In genomic region chr10:99435986-99436633, GRCh38 we compare ENCODE assay signal across 8 cellular contexts. TPM values are rescaled to one million over a fixed set of nuclear protein-coding genes. Genes with fewer than 3 reads are reported as not detected.
A peak's percentile ranks its signal among the peaks of the same experiment; 100 is the strongest.
DNase-seq lines count a peak whose midpoint lies in the region; ATAC-seq and TF ChIP-seq lines count a peak whose summit lies in the region.

No MANE protein-coding gene starts in this region.

- peaks cover 9% of the 10 kb centered on the region for H3K4me1 ChIP-seq in OCI-LY7 (ENCODE audit: insufficient read depth, low read length, poor library complexity, severe bottlenecking)
- no peaks in the 10 kb centered on the region for H3K4me1 ChIP-seq in naive thymus-derived CD4-positive, alpha-beta T cell (ENCODE audit: control insufficient read depth in 2 of 2, insufficient read depth in 2 of 2, low read length in 2 of 2)

- H3K27ac ChIP-seq in OCI-LY7 (ENCODE audit: low read depth, low read length, poor library complexity, severe bottlenecking) = no peak overlapping the region
- no peak overlapping the region for H3K27ac ChIP-seq in naive thymus-derived CD4-positive, alpha-beta T cell (ENCODE audit: low read depth, low read length)

- peaks cover 12 to 27% of the 10 kb centered on the region in 2 donors for H3K4me1 Mint-ChIP-seq in effector memory CD8-positive, alpha-beta T cell (ENCODE audit: low read depth in 2 of 2)
- peaks cover 13 to 37% (median 25%) of the 10 kb centered on the region in 7 donors for H3K4me1 Mint-ChIP-seq in naive thymus-derived CD4-positive, alpha-beta T cell

- POLR2A ChIA-PET in OCI-LY7 (lab: Charles Lee) = interaction anchor here (0.6 to 0.7 kb wide), 3 partner anchors 184 to 1525 kb away, joined by 3 read pairs; partner anchors contain the start of gene SLC25A28
- POLR2A ChIA-PET in naive thymus-derived CD4-positive, alpha-beta T cell (lab: Charles Lee) = interaction anchor here (0.6 kb wide), 1 partner anchor 13 kb away, joined by 3 read pairs; no protein-coding TSS in a partner anchor

- H3K36me3 Mint-ChIP-seq in effector memory CD8-positive, alpha-beta T cell (ENCODE audit: insufficient read depth) = peaks cover 9% of the 10 kb centered on the region
- peaks cover 0 to 7% (median 0%) of the 10 kb centered on the region in 5 donors for H3K36me3 Mint-ChIP-seq in naive thymus-derived CD4-positive, alpha-beta T cell

- no peaks in the 10 kb centered on the region for H3K36me3 ChIP-seq in OCI-LY7 (ENCODE audit: insufficient read depth, low read length)
- peaks cover 0 to 4% (median 0%) of the 10 kb centered on the region in 3 experiments for H3K36me3 ChIP-seq in naive thymus-derived CD4-positive, alpha-beta T cell (ENCODE audit: control insufficient read depth in 2 of 3, insufficient read depth in 3 of 3, low read length in 3 of 3)

- H3K4me2 ChIP-seq in OCI-LY7 (ENCODE audit: low read length) = no peak overlapping the region

- no peaks in the 10 kb centered on the region for H3K9me3 Mint-ChIP-seq in effector memory CD8-positive, alpha-beta T cell
- no peaks in the 10 kb centered on the region for H3K9me3 Mint-ChIP-seq in naive thymus-derived CD4-positive, alpha-beta T cell

- H3K4me3 Mint-ChIP-seq in effector memory CD8-positive, alpha-beta T cell = no peak overlapping the region
- H3K4me3 Mint-ChIP-seq in naive thymus-derived CD4-positive, alpha-beta T cell = no peak overlapping the region

- no peak overlapping the region for H2AFZ ChIP-seq in OCI-LY7 (ENCODE audit: low read length)

- no peak for TF ChIP-seq POLR2A in lower leg skin (IDR thresholded peaks at IDR 0.05)

- peak; percentile 55 for TF ChIP-seq CTCF in GM10266 (IDR thresholded peaks at IDR 0.05; ENCODE audit: control insufficient read depth, insufficient read depth, low read depth, missing control alignments)
- peak; percentile 89 for TF ChIP-seq CTCF in OCI-LY7 (conservative IDR thresholded peaks at IDR 0.05; ENCODE audit: low read length)
- no peak for TF ChIP-seq CTCF in lower leg skin (IDR thresholded peaks at IDR 0.05)

- H3K27me3 Mint-ChIP-seq in effector memory CD8-positive, alpha-beta T cell = no peaks in the 10 kb centered on the region
- H3K27me3 Mint-ChIP-seq in naive thymus-derived CD4-positive, alpha-beta T cell = no peaks in the 10 kb centered on the region

- ATAC-seq in HG03342 (IDR thresholded peaks at IDR 0.05; ENCODE audit: unreplicated experiment) (peak; percentile 61), HG03139 (IDR thresholded peaks at IDR 0.05; ENCODE audit: unreplicated experiment) (no peak), HG03135 (IDR thresholded peaks at IDR 0.05; ENCODE audit: unreplicated experiment) (no peak)
- peak; percentile 64 for ATAC-seq in effector memory CD8-positive, alpha-beta T cell (replicated peaks)
- ATAC-seq in naive thymus-derived CD4-positive, alpha-beta T cell = peak; percentile 73

- H3K27me3 ChIP-seq in naive thymus-derived CD4-positive, alpha-beta T cell (ENCODE audit: control insufficient read depth in 2 of 2, insufficient read depth in 2 of 2, low read length in 2 of 2) = no peaks in the 10 kb centered on the region

- no peak overlapping the region for H3K27ac Mint-ChIP-seq in effector memory CD8-positive, alpha-beta T cell
- H3K27ac Mint-ChIP-seq in naive thymus-derived CD4-positive, alpha-beta T cell = peak overlapping the region in 1 of 9 donors; percentile 40

- DNase-seq in GM10266 (ENCODE audit: extremely low spot score) = no peak
- DNase-seq in OCI-LY7 (ENCODE audit: low spot score) = peak; percentile 61
- DNase-seq in effector memory CD8-positive, alpha-beta T cell = peak in 2 of 3 experiments; percentile 5 to 9
- DNase-seq in naive thymus-derived CD4-positive, alpha-beta T cell = peak in 6 of 9 donors; percentile 11 to 51 (median 28)
- DNase-seq in lower leg skin (ENCODE audit: low spot score in 2 of 2) = no peak

- peaks cover 7% of the 10 kb centered on the region for H4K20me1 ChIP-seq in OCI-LY7 (ENCODE audit: insufficient read depth, low read length)

- intact Hi-C loops in OCI-LY7 (cut with micrococcal nuclease; ENCODE audit: unreplicated experiment) = loop anchor here (5.0 to 10.0 kb wide), 3 partner anchors 111 to 299 kb away; partner anchors contain the start of genes COX15 and CUTC
- intact Hi-C loops in naive thymus-derived CD4-positive, alpha-beta T cell (cut with micrococcal nuclease) = loop anchor here (1.0 to 10.0 kb wide), 3 partner anchors 176 to 991 kb away; partner anchors contain the start of gene HPS1 (in 1 of the 2)
- intact Hi-C loops in lower leg skin (cut with DNase I; ENCODE audit: low total_unique reads) = loop anchor here (5.0 to 10.0 kb wide), 2 partner anchors 126 to 179 kb away; no protein-coding TSS in a partner anchor

- H3K9me3 ChIP-seq in OCI-LY7 (ENCODE audit: low read length) = no peaks in the 10 kb centered on the region
- no peaks in the 10 kb centered on the region for H3K9me3 ChIP-seq in naive thymus-derived CD4-positive, alpha-beta T cell (ENCODE audit: control insufficient read depth in 2 of 3, low read length in 3 of 3)

- H3K4me3 ChIP-seq in OCI-LY7 (ENCODE audit: low read depth, low read length, poor library complexity, severe bottlenecking) = no peak overlapping the region
- no peak overlapping the region for H3K4me3 ChIP-seq in naive thymus-derived CD4-positive, alpha-beta T cell (ENCODE audit: low read length)
- no peak overlapping the region for H3K4me3 ChIP-seq in lower leg skin (ENCODE audit: low read depth, poor library complexity, severe bottlenecking)

- WGBS in lower leg skin, 2 donors = 40 to 41% methylated on average over 5 of the region's 5 CpGs

- H3K9me2 ChIP-seq in OCI-LY7 (ENCODE audit: insufficient read depth, low read length) = no peaks in the 10 kb centered on the region

- H3K79me2 ChIP-seq in OCI-LY7 (ENCODE audit: insufficient read depth, low read depth, low read length) = peaks cover 10% of the 10 kb centered on the region; the same call in 1 of the 2 replicates

- BruUV-seq in OCI-LY7 (replicated peaks; lab: Mats Ljungman, UMichigan) = no TSS peak

- CTCF ChIA-PET in OCI-LY7 (lab: Charles Lee; ENCODE audit: unreplicated experiment) = interaction anchor here (0.6 to 1.5 kb wide), 7 partner anchors 14 to 180 kb away, joined by 3 to 8 read pairs (median 4); no protein-coding TSS in a partner anchor
- CTCF ChIA-PET in naive thymus-derived CD4-positive, alpha-beta T cell (lab: Charles Lee) = interaction anchor here (0.6 to 2.2 kb wide), 8 partner anchors 8 to 576 kb away, joined by 3 to 17 read pairs (median 4); partner anchors contain the start of genes COX15 and CUTC

RNA-seq across cellular contexts. Expression of gene GOT1, which starts 5.7 kb away (rescaled TPM):
- 24.5 and 26.4 TPM in 2 replicates for total RNA-seq in OCI-LY7 (2014; rRNA removed; shearing (Covaris generic))
- total RNA-seq in OCI-LY7 (2022) (50.4 and 59.0 TPM in 2 replicates), lower leg skin (10 to 100 TPM in 2 of 4 donors, 1 to 10 TPM in 2; 8.5 to 54.8 (median 24.3) TPM)
- 10 to 100 TPM in 3 of 5 experiments, 1 to 10 TPM in 2; 8.0 to 22.2 (median 10.2) TPM for total RNA-seq in naive thymus-derived CD4-positive, alpha-beta T cell
- 10 to 100 TPM; 14.4 to 18.8 TPM for polyA plus RNA-seq in naive thymus-derived CD4-positive, alpha-beta T cell

Comparison
In these comparisons a context has a peak if more than half of its experiments do, and no peak if none do; other contexts are left out.
1. DNase-seq: peak in OCI-LY7 (single experiment), effector memory CD8-positive, alpha-beta T cell (2 of 3) and naive thymus-derived CD4-positive, alpha-beta T cell (6 of 9); none in GM10266 (single experiment) and lower leg skin (0 of 2).
2. CTCF ChIP-seq: peak in GM10266 (single experiment) and OCI-LY7 (single experiment); none in lower leg skin (0 of 3).
3. ATAC-seq: peak in HG03342 (single experiment), effector memory CD8-positive, alpha-beta T cell (single experiment) and naive thymus-derived CD4-positive, alpha-beta T cell (single experiment); none in HG03139 (single experiment) and HG03135 (single experiment).